8 cellular contexts compared by ENCODE assay signal in the genomic region with DNA sequence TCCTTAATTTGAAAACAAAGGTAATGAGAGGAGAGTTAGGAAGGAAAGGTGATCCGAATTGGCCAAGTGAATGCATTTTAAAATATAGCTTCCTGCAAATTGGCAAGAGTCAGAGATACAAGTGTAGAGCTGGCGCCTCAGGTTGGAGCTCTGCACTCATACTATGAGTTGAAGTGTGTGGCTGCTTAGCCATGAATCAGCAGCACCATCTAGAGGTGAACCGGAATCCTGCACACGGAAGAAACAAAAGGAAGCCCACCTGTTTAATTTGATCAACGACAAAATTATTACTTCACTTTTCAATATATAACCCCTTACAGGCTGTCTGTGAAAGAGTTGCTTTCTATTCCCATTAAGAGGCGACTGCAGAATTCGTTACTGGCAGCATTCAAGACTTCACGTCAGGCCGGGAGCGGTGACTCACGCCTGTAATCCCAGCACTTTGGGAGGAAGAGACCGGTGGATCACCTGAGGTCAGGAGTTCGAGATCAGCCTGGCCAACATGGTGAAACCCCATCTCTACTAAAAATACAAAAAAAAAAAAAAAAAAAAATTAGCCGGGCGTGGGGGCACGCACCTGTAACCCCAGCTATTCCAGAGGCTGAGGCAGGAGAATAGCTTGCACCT.
DNase-seq lines count a peak whose midpoint lies in the region; ATAC-seq and TF ChIP-seq lines count a peak whose summit lies in the region.

No MANE protein-coding gene starts in this region.

- no peaks in the 10 kb centered on the region for H3K9me3 ChIP-seq in MG63
- no peaks in the 10 kb centered on the region for H3K9me3 ChIP-seq in cardiac muscle cell (ENCODE audit: low read depth)

- H3K4me3 ChIP-seq in MG63 (no peak overlapping the region), cardiac muscle cell (no peak overlapping the region)

- TF ChIP-seq CTCF in cardiac muscle cell (IDR thresholded peaks at IDR 0.05; ENCODE audit: low read depth, low read length) = peak; percentile 60

- H3K36me3 ChIP-seq in MG63 = no peaks in the 10 kb centered on the region
- no peaks in the 10 kb centered on the region for H3K36me3 ChIP-seq in cardiac muscle cell

- no peaks in the 10 kb centered on the region for H3K27me3 ChIP-seq in MG63
- H3K27me3 ChIP-seq in cardiac muscle cell = no peaks in the 10 kb centered on the region

- no peaks in the 10 kb centered on the region for H3K4me1 ChIP-seq in cardiac muscle cell (ENCODE audit: low read depth)

- in situ Hi-C loops in SK-MEL-5 (cut with HindIII; ENCODE audit: low pct_unique_long_range_greater_than_20kb, low sequenced_read_pairs) = no loop called here

- DNase-seq in NCI-H1436 (lab: John Stamatoyannopoulos, UW) (peak; percentile 13), NCI-H1436 treated with DMSO at 0.1 percent for 48 hours (lab: John Stamatoyannopoulos, UW) (no peak), MG63 (peak; percentile 12), SK-MEL-5 (ENCODE audit: low read depth, low spot score) (peak; percentile 62), cardiac muscle cell (ENCODE audit: low read depth in 1 of 2, low spot score in 1 of 2) (peak; percentile 37 to 75), retina (peak; percentile 75)

- no peak overlapping the region for H3K27ac ChIP-seq in cardiac muscle cell

- no peak for ATAC-seq in HG02981 (IDR thresholded peaks at IDR 0.05; ENCODE audit: unreplicated experiment)
- no peak for ATAC-seq in GM21786 (IDR thresholded peaks at IDR 0.05; ENCODE audit: unreplicated experiment)
